ENCODE assay signal across 14 cellular contexts in the genomic region with DNA sequence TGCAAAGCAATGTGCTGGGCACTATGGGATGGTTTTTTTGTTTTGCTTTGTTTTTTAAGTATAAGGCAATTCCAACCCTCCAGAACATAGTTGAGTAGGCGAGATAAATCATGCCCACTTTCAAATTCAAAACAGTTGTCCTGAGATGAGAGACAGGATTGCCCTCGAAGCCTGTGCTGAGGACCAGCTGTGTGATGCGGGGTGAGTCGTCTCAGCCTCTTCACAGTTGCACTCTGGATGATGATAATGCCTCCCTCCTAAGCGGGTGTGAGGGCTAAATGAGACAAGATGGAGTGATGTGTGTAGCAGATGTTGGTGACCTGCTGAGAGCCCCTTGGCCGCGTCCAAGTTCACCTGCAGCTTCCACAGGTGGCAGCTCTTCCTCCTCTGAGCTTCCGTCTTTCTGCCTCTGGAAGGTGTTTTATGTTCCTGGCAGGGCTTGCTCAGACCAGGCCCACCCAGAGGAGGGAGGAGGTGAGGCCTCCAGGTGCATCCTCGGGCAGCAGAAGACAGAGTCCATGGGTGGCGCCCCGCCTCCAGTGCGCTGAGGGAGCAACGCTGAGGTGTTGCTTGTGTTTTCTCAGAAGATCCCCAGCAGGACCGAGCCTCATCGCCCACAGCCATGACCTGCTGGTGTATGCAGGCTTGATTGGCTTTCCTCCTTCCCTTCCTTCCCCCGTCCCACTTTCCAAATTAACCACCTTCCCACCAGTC.
"Had no signal": no experiment of that assay in that cellular context is flagged by ENCODE, and none has a peak within 500 bp of the region (broad histone marks: within the 10 kb centered on the region; RNA-seq: fewer than 3 reads in every experiment).

No MANE protein-coding gene starts in this region.

- H3K4me1 ChIP-seq: body of pancreas, lower lobe of right lung, upper lobe of left lung had no signal

- H3K36me3 ChIP-seq: cardiac muscle cell, lower lobe of right lung, upper lobe of left lung had no signal

- H3K27ac ChIP-seq: body of pancreas, cardiac muscle cell, epithelial cell of prostate, lower lobe of right lung, upper lobe of left lung had no signal

- ATAC-seq: body of pancreas, lower lobe of right lung, sciatic nerve had no signal

- H3K4me3 ChIP-seq: body of pancreas, cardiac muscle cell, lower lobe of right lung, upper lobe of left lung had no signal

- H3K27me3 ChIP-seq: body of pancreas, cardiac muscle cell, upper lobe of left lung had no signal

- H3K9me3 ChIP-seq: body of pancreas, lower lobe of right lung, upper lobe of left lung had no signal

- DNase-seq: activated gamma-delta T cell treated with Interleukin-2 at 50 U/mL for 16 hours; activated T-cell treated with anti-CD3 and anti-CD28 coated beads, Interleukin-2, amount 50 U/mL, for 1 hour; anterior cingulate cortex; body of pancreas; cortex of kidney; lower lobe of right lung; mesendoderm; naive B cell; stimulated activated CD4-positive, alpha-beta T cell treated with anti-CD3 and anti-CD28 coated beads, Interleukin-4, amount 100 ng/mL, for 1 hour; stimulated activated naive CD4-positive, alpha-beta T cell had no signal
